In the genomic region with DNA sequence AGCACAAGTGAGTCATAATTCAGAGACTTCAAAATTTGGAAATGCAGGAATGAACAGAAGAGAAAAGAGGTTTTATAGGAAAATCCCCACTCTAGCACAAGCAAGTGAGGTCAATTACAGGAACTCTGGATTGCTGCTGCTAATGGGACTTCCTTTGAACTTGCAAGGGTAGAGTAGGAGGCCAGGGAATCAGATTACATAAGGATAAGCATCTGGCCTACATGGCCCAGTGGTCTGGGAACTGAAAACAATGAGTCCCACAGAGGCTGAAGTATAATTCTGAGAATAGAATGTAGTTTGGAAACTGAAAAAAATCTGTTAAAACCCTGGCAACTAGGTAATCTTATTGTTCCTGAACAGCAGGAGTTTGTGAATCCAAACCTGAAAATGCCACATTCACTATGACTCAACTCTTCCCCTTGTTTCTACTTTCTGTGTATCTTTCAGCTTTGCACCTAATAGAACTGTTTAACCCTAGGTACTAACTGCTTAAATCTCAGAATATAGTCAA, we compare ENCODE assay signal across 15 cellular contexts.
A peak's percentile ranks its signal among the peaks of the same experiment; 100 is the strongest.
DNase-seq lines count a peak whose midpoint lies in the region; ATAC-seq, FAIRE-seq and TF ChIP-seq lines count a peak whose summit lies in the region.
"Had no signal": no experiment of that assay in that cellular context is flagged by ENCODE, and none has a peak within 500 bp of the region (broad histone marks: within the 10 kb centered on the region; RNA-seq: fewer than 3 reads in every experiment).

No MANE protein-coding gene starts in this region.

- H3K79me2 ChIP-seq in parathyroid adenoma, result no peaks in the 10 kb centered on the region

- H3K4me3 ChIP-seq in parathyroid adenoma (ENCODE audit: low read depth, low read length), result no peak overlapping the region
- H3K4me3 ChIP-seq in stomach, result no peak overlapping the region
- H3K4me3 ChIP-seq: K562, thoracic aorta had no signal

- H3K4me1 ChIP-seq in parathyroid adenoma, result peaks cover 10% of the 10 kb centered on the region
- H3K4me1 ChIP-seq in stomach, result no peaks in the 10 kb centered on the region

- no peaks in the 10 kb centered on the region for H3K9me3 Mint-ChIP-seq in effector memory CD8-positive, alpha-beta T cell

- no peaks in the 10 kb centered on the region for H3K4me1 Mint-ChIP-seq in effector memory CD8-positive, alpha-beta T cell (ENCODE audit: low read depth in 2 of 2)
- H3K4me1 Mint-ChIP-seq: CD4-positive, CD25-positive, alpha-beta regulatory T cell had no signal

- H3K27ac ChIP-seq in parathyroid adenoma, result peak overlapping the region; percentile 88
- no peak overlapping the region for H3K27ac ChIP-seq in stomach
- H3K27ac ChIP-seq: thoracic aorta had no signal

- no peak overlapping the region for H3K9ac ChIP-seq in parathyroid adenoma

- no peak for TF ChIP-seq POLR2A in stomach (IDR thresholded peaks at IDR 0.05)

- TF ChIP-seq EP300 in stomach (IDR thresholded peaks at IDR 0.05), result no peak

- no peaks in the 10 kb centered on the region for H3K36me3 ChIP-seq in parathyroid adenoma (ENCODE audit: control insufficient read depth, insufficient read depth, low read length)
- H3K36me3 ChIP-seq in stomach, result no peaks in the 10 kb centered on the region
- H3K36me3 ChIP-seq: thoracic aorta had no signal

- H3K27ac Mint-ChIP-seq in effector memory CD8-positive, alpha-beta T cell, result no peak overlapping the region
- H3K27ac Mint-ChIP-seq: CD4-positive, CD25-positive, alpha-beta regulatory T cell had no signal

- intact Hi-C loops in stomach (cut with DNase I; ENCODE audit: low total_unique reads), result no loop called here

- peak overlapping the region; percentile 23 for H2AFZ ChIP-seq in parathyroid adenoma

- H3K4me2 ChIP-seq in parathyroid adenoma (ENCODE audit: low read length), result peak overlapping the region; percentile 60

- H3K27me3 ChIP-seq in parathyroid adenoma (ENCODE audit: control insufficient read depth, insufficient read depth, low read length) (no peaks in the 10 kb centered on the region), stomach (no peaks in the 10 kb centered on the region)

- ATAC-seq in HG03520 (IDR thresholded peaks at IDR 0.05; ENCODE audit: unreplicated experiment), result peak; percentile 49
- no peak for ATAC-seq in effector memory CD8-positive, alpha-beta T cell (replicated peaks)
- ATAC-seq: K562, left colon had no signal

- peak; percentile 47 for FAIRE-seq in GM18507 (lab: Jason Lieb, UNC)
- FAIRE-seq: K562, TTC549 had no signal

- no peak for TF ChIP-seq CTCF in parathyroid adenoma (IDR thresholded peaks at IDR 0.05)
- no peak for TF ChIP-seq CTCF in stomach (IDR thresholded peaks at IDR 0.05)

- H3K9me3 ChIP-seq in parathyroid adenoma (ENCODE audit: control insufficient read depth, low read length) (no peaks in the 10 kb centered on the region), stomach (peaks cover 0 to 11% (median 2%) of the 10 kb centered on the region in 4 donors)
- H3K9me3 ChIP-seq: thoracic aorta had no signal

- H3K4me3 Mint-ChIP-seq in effector memory CD8-positive, alpha-beta T cell, result no peak overlapping the region
- H3K4me3 Mint-ChIP-seq: CD4-positive, CD25-positive, alpha-beta regulatory T cell had no signal

- no peaks in the 10 kb centered on the region for H3K36me3 Mint-ChIP-seq in effector memory CD8-positive, alpha-beta T cell (ENCODE audit: insufficient read depth)
- H3K36me3 Mint-ChIP-seq: CD4-positive, CD25-positive, alpha-beta regulatory T cell had no signal

- DNase-seq in GM18507 (ENCODE audit: extremely low spot score, insufficient read length, low read depth) (no peak), dermis blood vessel endothelial cell (peak; percentile 55), stomach (no peak)
- DNase-seq in stimulated activated CD4-positive, alpha-beta T cell treated with anti-CD3 and anti-CD28 coated beads, Interleukin-2, amount 100 ng/mL, for 48 hours, result no peak
- no peak for DNase-seq in stimulated activated naive CD4-positive, alpha-beta T cell treated with Interleukin-2 at 50 U/mL for 16 hours (lab: John Stamatoyannopoulos, UW)
- DNase-seq in effector memory CD8-positive, alpha-beta T cell, result no peak
- DNase-seq: activated T-cell treated with anti-CD3 and anti-CD28 coated beads, Interleukin-2, amount 50 U/mL, for 48 hours; CD4-positive, CD25-positive, alpha-beta regulatory T cell; left colon; NCI-H1930 had no signal

- H3K27me3 Mint-ChIP-seq in effector memory CD8-positive, alpha-beta T cell, result peaks cover 24 to 40% of the 10 kb centered on the region in 2 donors
